ENCODE assay signal across 1 cellular context in genomic region chr5:137137013-137137632, GRCh38.
TF ChIP-seq lines count a peak whose summit lies in the region.

No MANE protein-coding gene starts in this region.

TF ChIP-seq in SK-N-SH, 30 proteins besides CTCF, POLR2A, EP300 and RAD21 (continued from another document):
- TF ChIP-seq GATA2 (CRISPR knock-in tag; IDR thresholded peaks at IDR 0.05) (0 out of 2 replicates have a peak, but pooled peaks have one; percentile 14), TAF1 (IDR thresholded peaks at IDR 0.05; ENCODE audit: borderline replicate concordance, low read depth, low read length) (no peak), EZH2phosphoT487 (IDR thresholded peaks at IDR 0.05; ENCODE audit: borderline replicate concordance, low read depth) (no peak), MXI1 (IDR thresholded peaks at IDR 0.05; ENCODE audit: low read depth, low read length) (no peak)
